ENCODE assay signal across 17 cellular contexts in genomic region chr2:121073320-121074210, GRCh38.
DNase-seq lines count a peak whose midpoint lies in the region; ATAC-seq, FAIRE-seq and TF ChIP-seq lines count a peak whose summit lies in the region.
"Had no signal": no experiment of that assay in that cellular context is flagged by ENCODE, and none has a peak within 500 bp of the region (broad histone marks: within the 10 kb centered on the region; RNA-seq: fewer than 3 reads in every experiment).

No MANE protein-coding gene starts in this region.

- FAIRE-seq in HepG2 (lab: Jason Lieb, UNC) (no peak), H1 (lab: Jason Lieb, UNC) (no peak), urothelium cell line (lab: Jason Lieb, UNC) (peak; percentile 100)
- FAIRE-seq: GM12878, GM19239 had no signal

- H3K4me1 Mint-ChIP-seq in endothelial cell (ENCODE audit: unreplicated experiment), result no peaks in the 10 kb centered on the region

- H3K36me3 ChIP-seq in HepG2 (replicated peaks in 1 of 2; ENCODE audit: control insufficient read depth in 1 of 2, insufficient read depth in 2 of 2, low read length in 2 of 2) (no peaks in the 10 kb centered on the region), right lobe of liver (no peaks in the 10 kb centered on the region), H1 (ENCODE audit: control insufficient read depth in 2 of 4, insufficient read depth in 4 of 4, low read length in 3 of 4) (no peaks in the 10 kb centered on the region)
- H3K36me3 ChIP-seq: BLaER1 treated with 17β-estradiol and CSF1 and Interleukin-3, amounts not matched to agents 10 nM and 100 nM had no signal

- H2AFZ ChIP-seq in HepG2 (ENCODE audit: low read length) (no peak overlapping the region), H1 (ENCODE audit: low read length) (no peak overlapping the region)

- TF ChIP-seq RAD21 in HepG2 (CRISPR knock-in tag; IDR thresholded peaks at IDR 0.05) (no peak), H1 (IDR thresholded peaks at IDR 0.05 in 1 of 2, conservative IDR thresholded peaks at IDR 0.05 in 1 of 2; ENCODE audit: low read depth in 2 of 2, low read length in 2 of 2) (no peak)

- H3K27me3 ChIP-seq in HepG2 (ENCODE audit: control insufficient read depth in 1 of 2, insufficient read depth in 2 of 2, low read length in 2 of 2), result peaks cover 18 to 90% of the 10 kb centered on the region in 2 experiments
- H3K27me3 ChIP-seq in right lobe of liver, result no peaks in the 10 kb centered on the region
- peaks cover 0 to 26% (median 18%) of the 10 kb centered on the region in 4 experiments; a peak in 6 of 7 replicates for H3K27me3 ChIP-seq in H1 (replicated peaks in 1 of 4; ENCODE audit: control insufficient read depth in 3 of 4, extremely low read depth in 1 of 4, insufficient read depth in 3 of 4, low read length in 3 of 4)

- 45% methylated on average over 24 of the region's 26 CpGs for WGBS in HepG2 (ENCODE audit: low lambda C conversion rate)
- 71% methylated on average over 9 of the region's 26 CpGs for WGBS in right lobe of liver (ENCODE audit: insufficient coverage, low coverage, low lambda C conversion rate, missing lambda C conversion rate)
- 88% methylated on average over 26 of the region's 26 CpGs; no CpG with 5 or more reads in 1 of the 2 experiments for WGBS in H1 (ENCODE audit: extremely low coverage in 1 of 2, insufficient coverage in 1 of 2, insufficient read length in 1 of 2, insufficient replicate concordance in 2 of 2, low coverage in 1 of 2, low lambda C conversion rate in 2 of 2, missing lambda C conversion rate in 1 of 2), 2 experiments

- H2AK5ac ChIP-seq in H1 (ENCODE audit: low read depth, low read length), result peak overlapping the region; percentile 97

- BruUV-seq in HepG2 (replicated peaks; lab: Mats Ljungman, UMichigan), result no TSS peak

- H3K4me2 ChIP-seq in HepG2 (ENCODE audit: low read depth, low read length) (no peak overlapping the region), H1 (ENCODE audit: insufficient read depth in 1 of 2, low read depth in 2 of 2, low read length in 2 of 2) (no peak overlapping the region)

- H2BK20ac ChIP-seq in H1 (ENCODE audit: low read length), result no peak overlapping the region; the same call in 1 of the 2 replicates

- no peak overlapping the region for H2BK120ac ChIP-seq in H1 (replicated peaks; ENCODE audit: low read depth, low read length)

- no peak overlapping the region for H3K4me3 Mint-ChIP-seq in endothelial cell (ENCODE audit: unreplicated experiment)
- H3K4me3 Mint-ChIP-seq: CD4-positive, CD25-positive, alpha-beta regulatory T cell had no signal

- DNase-seq in HepG2 (ENCODE audit: low spot score), result no peak
- DNase-seq in right lobe of liver, result no peak
- peak; percentile 30 for DNase-seq in NAMALWA (ENCODE audit: low spot score)
- DNase-seq in H1 (ENCODE audit: low read depth in 1 of 2, low spot score in 2 of 2), result no peak
- DNase-seq in urothelium cell line (ENCODE audit: low spot score), result no peak
- DNase-seq in COLO668 (lab: John Stamatoyannopoulos, UW; ENCODE audit: unreplicated experiment), result no peak
- no peak for DNase-seq in endothelial cell (ENCODE audit: low spot score)
- DNase-seq: AML-193; Calu3; CD4-positive, CD25-positive, alpha-beta regulatory T cell; DMS 273 treated with DMSO at 0.1 percent for 48 hours; KG1 had no signal

- no peak overlapping the region for H3K18ac ChIP-seq in H1 (ENCODE audit: extremely low read depth, low read length)

- H4K91ac ChIP-seq in H1 (replicated peaks; ENCODE audit: insufficient read length, low read length), result peak overlapping the region; percentile 17

- peak overlapping the region; percentile 88 for H3K56ac ChIP-seq in H1 (replicated peaks; ENCODE audit: insufficient read length, low read depth, low read length)

- no peaks in the 10 kb centered on the region for H3K79me1 ChIP-seq in H1 (ENCODE audit: low read depth, low read length)

- no peak for TF ChIP-seq EP300 in HepG2 (IDR thresholded peaks at IDR 0.05; ENCODE audit: low read depth in 2 of 2, low read length in 2 of 2)
- no peak for TF ChIP-seq EP300 in HepG2 (CRISPR knock-in tag; IDR thresholded peaks at IDR 0.05; ENCODE audit: borderline replicate concordance)
- no peak for TF ChIP-seq EP300 in H1 (IDR thresholded peaks at IDR 0.05; ENCODE audit: borderline replicate concordance in 1 of 2, low read depth in 2 of 2, low read length in 2 of 2)

- H3K27me3 Mint-ChIP-seq in endothelial cell (ENCODE audit: unreplicated experiment), result peaks cover 16% of the 10 kb centered on the region

- H3K4ac ChIP-seq in H1 (replicated peaks; ENCODE audit: insufficient read length, low read depth, low read length), result no peak overlapping the region

- H3K27ac ChIP-seq in HepG2 (ENCODE audit: extremely low read length, insufficient read depth, low read length) (no peak overlapping the region), right lobe of liver (no peak overlapping the region), H1 (ENCODE audit: low read depth, low read length) (no peak overlapping the region)
- H3K27ac ChIP-seq: 22Rv1; BLaER1 treated with 17β-estradiol and CSF1 and Interleukin-3, amounts not matched to agents 10 nM and 100 nM had no signal

- peaks cover 4% of the 10 kb centered on the region; the same call in 1 of the 2 replicates for H4K20me1 ChIP-seq in HepG2 (ENCODE audit: insufficient read depth, low read length)
- peaks cover 0 to 6% of the 10 kb centered on the region in 2 experiments for H4K20me1 ChIP-seq in H1 (replicated peaks in 1 of 2; ENCODE audit: control insufficient read depth in 1 of 2, insufficient read depth in 2 of 2, low read length in 2 of 2)

- H3K23ac ChIP-seq in H1 (ENCODE audit: insufficient read length), result no peak overlapping the region

- H3K23me2 ChIP-seq in H1 (ENCODE audit: low read depth, low read length), result peaks cover 11% of the 10 kb centered on the region; the same call in 1 of the 2 replicates

- no peaks in the 10 kb centered on the region for H3K9me3 ChIP-seq in HepG2 (ENCODE audit: low read length)
- H3K9me3 ChIP-seq in right lobe of liver, result no peaks in the 10 kb centered on the region
- H3K9me3 ChIP-seq in H1 (ENCODE audit: insufficient read depth in 2 of 2, low read depth in 1 of 2, low read length in 1 of 2), result no peaks in the 10 kb centered on the region
- H3K9me3 ChIP-seq: BLaER1 treated with 17β-estradiol and CSF1 and Interleukin-3, amounts not matched to agents 10 nM and 100 nM had no signal

- TF ChIP-seq POLR2A in HepG2 (IDR thresholded peaks at IDR 0.05; ENCODE audit: insufficient read depth in 1 of 2, low read depth in 2 of 2, low read length in 2 of 2) (no peak), right lobe of liver (IDR thresholded peaks at IDR 0.05) (no peak), H1 (IDR thresholded peaks at IDR 0.05; ENCODE audit: control extremely low read depth in 1 of 2, low read depth in 2 of 2, low read length in 2 of 2) (no peak)

- CTCF ChIA-PET in HepG2 (lab: Yijun Ruan, JAX; ENCODE audit: low intra/inter-chr PET ratio, low total read pairs) (interaction anchor here (0.9 kb wide), 1 partner anchor 378 kb away, joined by 3 read pairs; no protein-coding TSS in a partner anchor), H1 (lab: Charles Lee; ENCODE audit: partially characterized antibody) (interaction anchor here (0.9 to 23.5 kb wide), 10 partner anchors 22 to 393 kb away, joined by 3 to 434 read pairs (median 5); no protein-coding TSS in a partner anchor)

- H4K8ac ChIP-seq in H1 (ENCODE audit: extremely low read depth, insufficient read depth, low read length), result peak overlapping the region; percentile 5; the same call in 1 of the 2 replicates

- no peak overlapping the region for H4K5ac ChIP-seq in H1 (ENCODE audit: insufficient read length, low read depth, low read length)

- H3K79me2 ChIP-seq in HepG2 (ENCODE audit: insufficient read depth, low read length), result no peaks in the 10 kb centered on the region
- no peaks in the 10 kb centered on the region for H3K79me2 ChIP-seq in H1 (ENCODE audit: control insufficient read depth in 1 of 2, insufficient read depth in 2 of 2, low read length in 2 of 2)

- H3K4me1 ChIP-seq in HepG2 (ENCODE audit: insufficient read depth, low read length) (0 out of 2 replicates have a peak, but pooled peaks cover 1% of the 10 kb centered on the region), right lobe of liver (no peaks in the 10 kb centered on the region), H1 (replicated peaks in 1 of 4; ENCODE audit: control insufficient read depth in 3 of 4, insufficient read depth in 4 of 4, low read length in 3 of 4) (peaks cover 0 to 20% (median 17%) of the 10 kb centered on the region in 4 experiments; a peak in 6 of 7 replicates)

- TF ChIP-seq CTCF in HepG2 (CRISPR knock-in tag; IDR thresholded peaks at IDR 0.05) (no peak), right lobe of liver (IDR thresholded peaks at IDR 0.05) (no peak), H1 (IDR thresholded peaks at IDR 0.05; ENCODE audit: control extremely low read depth in 1 of 3, insufficient read depth in 1 of 3, low read depth in 1 of 3, low read length in 3 of 3) (no peak), endothelial cell (IDR thresholded peaks at IDR 0.05; ENCODE audit: unreplicated experiment) (no peak)

- H2BK12ac ChIP-seq in H1 (ENCODE audit: low read depth, low read length), result peak overlapping the region; percentile 90; the same call in 1 of the 2 replicates

- H3K9me3 Mint-ChIP-seq in endothelial cell (ENCODE audit: unreplicated experiment), result no peaks in the 10 kb centered on the region
- H3K9me3 Mint-ChIP-seq: CD4-positive, CD25-positive, alpha-beta regulatory T cell had no signal

- no peak overlapping the region for H3K27ac Mint-ChIP-seq in endothelial cell (ENCODE audit: unreplicated experiment)
- H3K27ac Mint-ChIP-seq: CD4-positive, CD25-positive, alpha-beta regulatory T cell had no signal

- H3K9ac ChIP-seq in HepG2 (ENCODE audit: insufficient read depth, low read depth, low read length) (no peak overlapping the region), H1 (replicated peaks in 1 of 4; ENCODE audit: extremely low read depth in 1 of 4, low read depth in 3 of 4, low read length in 3 of 4) (no peak overlapping the region)
- H3K9ac ChIP-seq: BLaER1 treated with 17β-estradiol and CSF1 and Interleukin-3, amounts not matched to agents 10 nM and 100 nM had no signal

- intact Hi-C loops in HepG2 (cut with micrococcal nuclease; ENCODE audit: unreplicated experiment), result no loop called here
- intact Hi-C loops in right lobe of liver (cut with DNase I), result no loop called here

- H2BK5ac ChIP-seq in H1 (ENCODE audit: low read depth, low read length), result peak overlapping the region; percentile 60

- H3K4me3 ChIP-seq in HepG2 (replicated peaks in 1 of 3; ENCODE audit: insufficient read depth in 1 of 3, low read depth in 2 of 3, low read length in 3 of 3) (no peak overlapping the region), right lobe of liver (no peak overlapping the region), H1 (ENCODE audit: extremely low read depth in 1 of 4, insufficient read depth in 2 of 4, low read depth in 3 of 4, low read length in 4 of 4) (no peak overlapping the region)
- H3K4me3 ChIP-seq: BLaER1 treated with 17β-estradiol and CSF1 and Interleukin-3, amounts not matched to agents 10 nM and 100 nM; GM12878 had no signal

- ATAC-seq in HepG2 (no peak), right lobe of liver (no peak), HG03039 (IDR thresholded peaks at IDR 0.05; ENCODE audit: unreplicated experiment) (no peak)

- peak overlapping the region; percentile 14 for H2BK15ac ChIP-seq in H1 (ENCODE audit: low read length)

- H3K36me3 Mint-ChIP-seq in endothelial cell (ENCODE audit: low read depth, unreplicated experiment), result no peaks in the 10 kb centered on the region
- H3K36me3 Mint-ChIP-seq: CD4-positive, CD25-positive, alpha-beta regulatory T cell had no signal

- H3K14ac ChIP-seq in H1 (ENCODE audit: insufficient read length), result no peak overlapping the region

- in situ Hi-C loops in HepG2 (cut with HindIII; ENCODE audit: extremely low pct_ligation_motif_present, low pct_unique_long_range_greater_than_20kb), result loop anchor here (10.0 kb wide), 1 partner anchor 739 kb away; no protein-coding TSS in a partner anchor

- POLR2A ChIA-PET in HepG2 (lab: Yijun Ruan, JAX), result no interaction called here
- POLR2A ChIA-PET in H1 (lab: Charles Lee; ENCODE audit: partially characterized antibody), result interaction anchor here (0.7 to 3.6 kb wide), 21 partner anchors 9 to 520 kb away, joined by 3 to 51 read pairs (median 11); partner anchors contain the start of gene RNU4ATAC
